Comparison of ENCODE assay signal across 8 cellular contexts in the genomic region with DNA sequence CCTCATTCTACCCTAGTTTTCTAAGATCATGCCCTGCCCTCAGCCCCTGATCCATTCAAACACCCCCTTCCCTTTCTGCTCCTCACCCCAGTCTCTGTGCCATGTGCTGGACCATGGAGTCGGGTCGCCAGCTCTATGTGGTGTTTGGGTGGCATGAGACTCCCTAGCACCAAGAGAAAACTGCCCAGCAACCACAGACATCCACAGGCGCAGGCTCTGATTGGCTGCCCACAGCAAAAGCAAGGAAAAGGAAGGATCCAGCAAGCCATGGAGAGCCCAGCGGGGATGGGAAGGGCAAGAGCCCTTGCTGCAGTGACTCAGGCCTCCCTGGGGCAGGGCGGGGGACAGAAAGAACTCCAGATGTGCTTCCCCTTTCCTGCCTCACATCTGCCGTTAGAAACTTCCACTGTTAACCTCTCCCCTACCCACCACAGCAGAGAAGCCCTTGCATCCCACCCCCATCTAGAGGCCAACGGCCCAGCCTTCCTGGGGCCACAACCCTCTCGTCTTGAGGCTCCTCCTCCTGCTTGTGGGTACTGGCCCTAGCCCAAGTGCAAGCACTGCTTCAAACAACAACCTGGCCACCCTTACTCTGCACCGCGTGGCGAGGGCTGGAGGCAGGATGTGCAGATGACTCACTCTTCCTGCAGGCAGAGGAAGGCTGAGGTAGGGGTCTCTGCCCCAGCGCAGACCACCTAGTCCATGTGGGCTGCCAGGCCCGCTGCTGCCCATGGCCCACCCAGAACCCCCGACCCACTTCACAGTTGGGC. TPM values are rescaled to one million over a fixed set of nuclear protein-coding genes. Genes with fewer than 3 reads are reported as not detected.
DNase-seq lines count a peak whose midpoint lies in the region; ATAC-seq and TF ChIP-seq lines count a peak whose summit lies in the region.

No MANE protein-coding gene starts in this region.

- DNase-seq in AML-193 (lab: John Stamatoyannopoulos, UW) = peak; percentile 90 to 96
- peak; percentile 96 for DNase-seq in HS-5 (ENCODE audit: low read depth)
- peak; percentile 87 for DNase-seq in activated naive CD8-positive, alpha-beta T cell treated with anti-CD3 and anti-CD28 coated beads, Interleukin-2, amount 10 ng/mL, durations not matched to agents 7 days and 5 days
- peak; percentile 93 for DNase-seq in Right ventricle myocardium inferior (ENCODE audit: missing footprints)
- peak; percentile 97 for DNase-seq in posterior vena cava (ENCODE audit: low spot score)

- H3K27me3 Mint-ChIP-seq in activated naive CD8-positive, alpha-beta T cell treated with anti-CD3 and anti-CD28 coated beads, Interleukin-2, amount 10 ng/mL, durations not matched to agents 7 days and 5 days = no peaks in the 10 kb centered on the region

- intact Hi-C loops in Right ventricle myocardium inferior (cut with DNase I) = no loop called here
- intact Hi-C loops in posterior vena cava (cut with DNase I) = loop anchor here (5.0 to 10.0 kb wide), 2 partner anchors 159 to 751 kb away; no protein-coding TSS in a partner anchor

- peak overlapping the region; percentile 79 for H3K4me3 Mint-ChIP-seq in activated naive CD8-positive, alpha-beta T cell treated with anti-CD3 and anti-CD28 coated beads, Interleukin-2, amount 10 ng/mL, durations not matched to agents 7 days and 5 days

- peak; percentile 52 for TF ChIP-seq POLR2A in GM19099 (IDR thresholded peaks at IDR 0.05; ENCODE audit: extremely low read depth, insufficient read length, low read depth)

- peaks cover 12% of the 10 kb centered on the region for H3K36me3 Mint-ChIP-seq in activated naive CD8-positive, alpha-beta T cell treated with anti-CD3 and anti-CD28 coated beads, Interleukin-2, amount 10 ng/mL, durations not matched to agents 7 days and 5 days

- H3K9me3 Mint-ChIP-seq in activated naive CD8-positive, alpha-beta T cell treated with anti-CD3 and anti-CD28 coated beads, Interleukin-2, amount 10 ng/mL, durations not matched to agents 7 days and 5 days = no peaks in the 10 kb centered on the region

- H3K4me1 Mint-ChIP-seq in activated naive CD8-positive, alpha-beta T cell treated with anti-CD3 and anti-CD28 coated beads, Interleukin-2, amount 10 ng/mL, durations not matched to agents 7 days and 5 days = peaks cover 82% of the 10 kb centered on the region

- POLR2A ChIA-PET in activated naive CD8-positive, alpha-beta T cell treated with anti-CD3 and anti-CD28 coated beads, Interleukin-2, amount 10 ng/mL, durations not matched to agents 7 days and 5 days (lab: Charles Lee) = interaction anchor here (0.6 to 7.2 kb wide), 18 partner anchors 11 to 368 kb away, joined by 4 to 97 read pairs (median 6); partner anchors contain the start of genes AHNAK, C11orf98, CSKMT and EEF1G

- ATAC-seq in SK-N-SH treated with all-trans-retinoic acid at 6 μM for 48 hours = peak; percentile 71
- ATAC-seq in activated naive CD8-positive, alpha-beta T cell treated with anti-CD3 and anti-CD28 coated beads, Interleukin-2, amount 10 ng/mL, durations not matched to agents 7 days and 5 days (ENCODE audit: low read depth) = peak; percentile 79
- peak; percentile 71 for ATAC-seq in Right ventricle myocardium inferior
- ATAC-seq in HG03039 (IDR thresholded peaks at IDR 0.05; ENCODE audit: unreplicated experiment) = no peak

- H3K27ac Mint-ChIP-seq in activated naive CD8-positive, alpha-beta T cell treated with anti-CD3 and anti-CD28 coated beads, Interleukin-2, amount 10 ng/mL, durations not matched to agents 7 days and 5 days = peak overlapping the region; percentile 97

TF ChIP-seq in SK-N-SH treated with all-trans-retinoic acid at 6 μM for 48 hours, 23 proteins besides CTCF, POLR2A, EP300 and RAD21:
- no peak for TF ChIP-seq TOX (CRISPR knock-in tag; IDR thresholded peaks at IDR 0.05; ENCODE audit: borderline replicate concordance)
- TF ChIP-seq ZNF565 (CRISPR knock-in tag; conservative IDR thresholded peaks at IDR 0.05; ENCODE audit: low read depth) = no peak
- TF ChIP-seq TCF4 (CRISPR knock-in tag; IDR thresholded peaks at IDR 0.05; ENCODE audit: borderline replicate concordance) = no peak
- no peak for TF ChIP-seq GLIS3 (CRISPR knock-in tag; IDR thresholded peaks at IDR 0.05)
- no peak for TF ChIP-seq PPARA (CRISPR knock-in tag; IDR thresholded peaks at IDR 0.05; ENCODE audit: borderline replicate concordance)
- no peak for TF ChIP-seq SNAI2 (CRISPR knock-in tag; IDR thresholded peaks at IDR 0.05)
- TF ChIP-seq ZNF8 (CRISPR knock-in tag; IDR thresholded peaks at IDR 0.05) = no peak
- TF ChIP-seq TSHZ2 (CRISPR knock-in tag; IDR thresholded peaks at IDR 0.05) = no peak
- no peak for TF ChIP-seq ZFP3 (CRISPR knock-in tag; IDR thresholded peaks at IDR 0.05)

RNA-seq across cellular contexts. Expression of gene AHNAK, which starts 9.7 kb away (rescaled TPM):
- total RNA-seq in activated naive CD8-positive, alpha-beta T cell treated with anti-CD3 and anti-CD28 coated beads, Interleukin-2, amount 10 ng/mL, durations not matched to agents 7 days and 5 days = 100 to 1,000 TPM; 278 to 344 TPM
- total RNA-seq in Right ventricle myocardium inferior (332 TPM), posterior vena cava (100 to 1,000 TPM; 938 to 955 TPM)

RNA-seq across cellular contexts. Expression of gene EEF1G, which starts 17.4 kb away (rescaled TPM):
- total RNA-seq in activated naive CD8-positive, alpha-beta T cell treated with anti-CD3 and anti-CD28 coated beads, Interleukin-2, amount 10 ng/mL, durations not matched to agents 7 days and 5 days = 1,000 to 10,000 TPM; 1,132 to 1,152 TPM
- 907 TPM for total RNA-seq in Right ventricle myocardium inferior
- total RNA-seq in posterior vena cava = 100 to 1,000 TPM; 706 to 749 TPM

RNA-seq across cellular contexts. Expression of gene TUT1, which starts 35.0 kb away (rescaled TPM):
- 10 to 100 TPM; 27.2 to 38.2 TPM for total RNA-seq in activated naive CD8-positive, alpha-beta T cell treated with anti-CD3 and anti-CD28 coated beads, Interleukin-2, amount 10 ng/mL, durations not matched to agents 7 days and 5 days
- total RNA-seq in Right ventricle myocardium inferior (13.7 TPM), posterior vena cava (10 to 100 TPM; 10.7 to 14.1 TPM)

RNA-seq across cellular contexts. Expression of gene MTA2, which starts 45.4 kb away (rescaled TPM):
- total RNA-seq in activated naive CD8-positive, alpha-beta T cell treated with anti-CD3 and anti-CD28 coated beads, Interleukin-2, amount 10 ng/mL, durations not matched to agents 7 days and 5 days = 100 to 1,000 TPM; 231 to 233 TPM
- total RNA-seq in Right ventricle myocardium inferior = 34.1 TPM
- 10 to 100 TPM; 56.5 to 67.2 TPM for total RNA-seq in posterior vena cava

RNA-seq across cellular contexts. Expression of gene EML3, which starts 56.3 kb away (rescaled TPM):
- total RNA-seq in activated naive CD8-positive, alpha-beta T cell treated with anti-CD3 and anti-CD28 coated beads, Interleukin-2, amount 10 ng/mL, durations not matched to agents 7 days and 5 days = 100 to 1,000 TPM; 183 to 185 TPM
- total RNA-seq in Right ventricle myocardium inferior (16.4 TPM), posterior vena cava (10 to 100 TPM; 58.7 to 63.8 TPM)
